ENCODE assay signal across 10 cellular contexts in genomic region chr20:41049451-41049850, GRCh38. TPM values are rescaled to one million over a fixed set of nuclear protein-coding genes. Genes with fewer than 3 reads are reported as not detected.
A peak's percentile ranks its signal among the peaks of the same experiment; 100 is the strongest.
DNase-seq lines count a peak whose midpoint lies in the region; ATAC-seq and TF ChIP-seq lines count a peak whose summit lies in the region.
"Had no signal": no experiment of that assay in that cellular context is flagged by ENCODE, and none has a peak within 500 bp of the region (broad histone marks: within the 10 kb centered on the region; RNA-seq: fewer than 3 reads in every experiment).

No MANE protein-coding gene starts in this region.

- CTCF ChIA-PET in CD4-positive, alpha-beta memory T cell (lab: Charles Lee; ENCODE audit: partially characterized antibody) = interaction anchor here (0.8 to 1.6 kb wide), 2 partner anchors 59 to 61 kb away, joined by 3 to 6 read pairs; no protein-coding TSS in a partner anchor
- CTCF ChIA-PET in naive thymus-derived CD4-positive, alpha-beta T cell (lab: Charles Lee) = interaction anchor here (0.6 kb wide), 1 partner anchor 31 kb away, joined by 3 read pairs; no protein-coding TSS in a partner anchor

- H3K27ac Mint-ChIP-seq in CD4-positive, alpha-beta memory T cell = peak overlapping the region in 5 of 7 donors; percentile 3 to 96 (median 73)
- peak overlapping the region; percentile 35 for H3K27ac Mint-ChIP-seq in activated T-helper 1 cell treated with anti-CD3 and anti-CD28 coated beads, Interleukin-12 subunit alpha, Interleukin-12 subunit beta, Interleukin-2, Interleukin-4 antibody, amounts not matched to agents 30 ng/mL and 10 ng/mL and 1 ng/mL, durations not matched to agents 14 hours and 24 hours and 36 hours
- peak overlapping the region in 7 of 9 donors; percentile 39 to 88 (median 80) for H3K27ac Mint-ChIP-seq in naive thymus-derived CD4-positive, alpha-beta T cell

- no peaks in the 10 kb centered on the region for H3K27me3 Mint-ChIP-seq in CD4-positive, alpha-beta memory T cell
- no peaks in the 10 kb centered on the region for H3K27me3 Mint-ChIP-seq in activated T-helper 1 cell treated with anti-CD3 and anti-CD28 coated beads, Interleukin-12 subunit alpha, Interleukin-12 subunit beta, Interleukin-2, Interleukin-4 antibody, amounts not matched to agents 30 ng/mL and 10 ng/mL and 1 ng/mL, durations not matched to agents 14 hours and 24 hours and 36 hours (ENCODE audit: insufficient read depth)
- no peaks in the 10 kb centered on the region for H3K27me3 Mint-ChIP-seq in naive thymus-derived CD4-positive, alpha-beta T cell

- TF ChIP-seq POLR2A in ovary (IDR thresholded peaks at IDR 0.05) = no peak

- H3K27ac ChIP-seq in CD4-positive, alpha-beta memory T cell (ENCODE audit: low read depth, low read length) = no peak overlapping the region
- H3K27ac ChIP-seq in HUES6 (ENCODE audit: low read depth, low read length) = peak overlapping the region; percentile 7; the same call in 1 of the 2 replicates
- H3K27ac ChIP-seq in naive thymus-derived CD4-positive, alpha-beta T cell (ENCODE audit: low read depth, low read length) = no peak overlapping the region
- no peak overlapping the region for H3K27ac ChIP-seq in ovary

- WGBS in ovary, 3 donors = 38 to 57% (median 51%) methylated on average over 3 of the region's 3 CpGs

- H3K9ac ChIP-seq in HUES6 (ENCODE audit: low read length) = no peak overlapping the region

- H3K36me3 Mint-ChIP-seq in CD4-positive, alpha-beta memory T cell = peaks cover 0 to 1% of the 10 kb centered on the region in 2 donors
- peaks cover 21% of the 10 kb centered on the region for H3K36me3 Mint-ChIP-seq in activated T-helper 1 cell treated with anti-CD3 and anti-CD28 coated beads, Interleukin-12 subunit alpha, Interleukin-12 subunit beta, Interleukin-2, Interleukin-4 antibody, amounts not matched to agents 30 ng/mL and 10 ng/mL and 1 ng/mL, durations not matched to agents 14 hours and 24 hours and 36 hours (ENCODE audit: low read depth)
- H3K36me3 Mint-ChIP-seq in naive thymus-derived CD4-positive, alpha-beta T cell = peaks cover 0 to 21% (median 5%) of the 10 kb centered on the region in 5 donors

- peaks cover 76% of the 10 kb centered on the region for H3K4me1 ChIP-seq in CD4-positive, alpha-beta memory T cell (ENCODE audit: insufficient read depth, low read length)
- peaks cover 80% of the 10 kb centered on the region for H3K4me1 ChIP-seq in HUES6 (ENCODE audit: control insufficient read depth, insufficient read depth, low read length)
- H3K4me1 ChIP-seq in naive thymus-derived CD4-positive, alpha-beta T cell (ENCODE audit: control insufficient read depth in 2 of 2, insufficient read depth in 2 of 2, low read length in 2 of 2) = peaks cover 43 to 67% of the 10 kb centered on the region in 2 donors
- H3K4me1 ChIP-seq in ovary (ENCODE audit: insufficient read depth) = peaks cover 24% of the 10 kb centered on the region

- peak overlapping the region in 1 of 2 donors; percentile 0 for H3K4me3 ChIP-seq in CD4-positive, alpha-beta memory T cell (ENCODE audit: low read length in 2 of 2)
- no peak overlapping the region for H3K4me3 ChIP-seq in HUES6 (ENCODE audit: low read depth, low read length)
- H3K4me3 ChIP-seq in naive thymus-derived CD4-positive, alpha-beta T cell (ENCODE audit: low read length) = peak overlapping the region; percentile 14
- H3K4me3 ChIP-seq in ovary = no peak overlapping the region

- H3K4me3 Mint-ChIP-seq in CD4-positive, alpha-beta memory T cell = peak overlapping the region in 6 of 8 donors; percentile 38 to 92 (median 68)
- H3K4me3 Mint-ChIP-seq in activated T-helper 1 cell treated with anti-CD3 and anti-CD28 coated beads, Interleukin-12 subunit alpha, Interleukin-12 subunit beta, Interleukin-2, Interleukin-4 antibody, amounts not matched to agents 30 ng/mL and 10 ng/mL and 1 ng/mL, durations not matched to agents 14 hours and 24 hours and 36 hours = peak overlapping the region; percentile 62
- H3K4me3 Mint-ChIP-seq in naive thymus-derived CD4-positive, alpha-beta T cell = peak overlapping the region; percentile 22 to 93 (median 82)

- no peak for DNase-seq in CD4-positive, alpha-beta memory T cell
- DNase-seq in activated T-helper 1 cell treated with anti-CD3 and anti-CD28 coated beads, Interleukin-12 subunit alpha, Interleukin-12 subunit beta, Interleukin-2, Interleukin-4 antibody, amounts not matched to agents 30 ng/mL and 10 ng/mL and 1 ng/mL, durations not matched to agents 14 hours and 24 hours and 36 hours (ENCODE audit: low spot score) = no peak
- DNase-seq in naive thymus-derived CD4-positive, alpha-beta T cell = no peak
- DNase-seq in ovary (no peak), mesenteric fat pad (ENCODE audit: low spot score) (no peak), NCI-H1105 (lab: John Stamatoyannopoulos, UW) (no peak)
- DNase-seq: NCI-H1417 treated with DMSO at 0.1 percent for 48 hours, PC-3 had no signal

- TF ChIP-seq EP300 in ovary (IDR thresholded peaks at IDR 0.05) = no peak

- POLR2A ChIA-PET in CD4-positive, alpha-beta memory T cell (lab: Charles Lee; ENCODE audit: partially characterized antibody) = interaction anchor here (5.2 kb wide), 1 partner anchor 18 kb away, joined by 34 read pairs; the partner anchor contains the start of gene TOP1
- POLR2A ChIA-PET in naive thymus-derived CD4-positive, alpha-beta T cell (lab: Charles Lee) = interaction anchor here (0.8 to 4.5 kb wide), 7 partner anchors 8 to 25 kb away, joined by 3 to 17 read pairs (median 3); partner anchors contain the start of gene TOP1

- no peaks in the 10 kb centered on the region for H3K27me3 ChIP-seq in CD4-positive, alpha-beta memory T cell (ENCODE audit: insufficient read depth, low read length)
- no peaks in the 10 kb centered on the region for H3K27me3 ChIP-seq in HUES6 (ENCODE audit: control insufficient read depth, insufficient read depth, low read length)
- no peaks in the 10 kb centered on the region for H3K27me3 ChIP-seq in naive thymus-derived CD4-positive, alpha-beta T cell (ENCODE audit: control insufficient read depth in 2 of 2, insufficient read depth in 2 of 2, low read length in 2 of 2)
- no peaks in the 10 kb centered on the region for H3K27me3 ChIP-seq in ovary

- ATAC-seq in naive thymus-derived CD4-positive, alpha-beta T cell = no peak
- no peak for ATAC-seq in GM21528 (IDR thresholded peaks at IDR 0.05; ENCODE audit: low FRiP score, unreplicated experiment)
- ATAC-seq: PC-3 had no signal

- intact Hi-C loops in CD4-positive, alpha-beta memory T cell (cut with micrococcal nuclease) = loop anchor here (2.0 kb wide), 2 partner anchors 37 to 47 kb away; no protein-coding TSS in a partner anchor
- intact Hi-C loops in activated T-helper 1 cell treated with anti-CD3 and anti-CD28 coated beads, Interleukin-12 subunit alpha, Interleukin-12 subunit beta, Interleukin-2, Interleukin-4 antibody, amounts not matched to agents 30 ng/mL and 10 ng/mL and 1 ng/mL, durations not matched to agents 14 hours and 24 hours and 36 hours (cut with micrococcal nuclease) = loop anchor here (2.0 kb wide), 1 partner anchor 59 kb away; no protein-coding TSS in a partner anchor
- intact Hi-C loops in naive thymus-derived CD4-positive, alpha-beta T cell (cut with micrococcal nuclease) = loop anchor here (2.0 to 5.0 kb wide), 5 partner anchors 38 to 278 kb away; partner anchors contain the start of gene ZHX3 (in 1 of the 2)
- intact Hi-C loops in ovary (cut with DNase I) = no loop called here

- no peaks in the 10 kb centered on the region for H3K9me3 Mint-ChIP-seq in CD4-positive, alpha-beta memory T cell
- peaks cover 8% of the 10 kb centered on the region for H3K9me3 Mint-ChIP-seq in activated T-helper 1 cell treated with anti-CD3 and anti-CD28 coated beads, Interleukin-12 subunit alpha, Interleukin-12 subunit beta, Interleukin-2, Interleukin-4 antibody, amounts not matched to agents 30 ng/mL and 10 ng/mL and 1 ng/mL, durations not matched to agents 14 hours and 24 hours and 36 hours
- H3K9me3 Mint-ChIP-seq in naive thymus-derived CD4-positive, alpha-beta T cell = peaks cover 0 to 2% (median 0%) of the 10 kb centered on the region in 11 donors

- H3K36me3 ChIP-seq in CD4-positive, alpha-beta memory T cell (ENCODE audit: insufficient read depth, low read length) = no peaks in the 10 kb centered on the region
- no peaks in the 10 kb centered on the region for H3K36me3 ChIP-seq in HUES6 (ENCODE audit: control insufficient read depth, insufficient read depth, low read length)
- H3K36me3 ChIP-seq in naive thymus-derived CD4-positive, alpha-beta T cell (ENCODE audit: control insufficient read depth in 2 of 3, insufficient read depth in 3 of 3, low read length in 3 of 3) = no peaks in the 10 kb centered on the region
- H3K36me3 ChIP-seq in ovary = no peaks in the 10 kb centered on the region

- H3K9me3 ChIP-seq in CD4-positive, alpha-beta memory T cell (ENCODE audit: control insufficient read depth in 1 of 2, low read length in 2 of 2) = no peaks in the 10 kb centered on the region
- no peaks in the 10 kb centered on the region for H3K9me3 ChIP-seq in HUES6 (ENCODE audit: control insufficient read depth, insufficient read depth, low read depth, low read length)
- no peaks in the 10 kb centered on the region for H3K9me3 ChIP-seq in naive thymus-derived CD4-positive, alpha-beta T cell (ENCODE audit: control insufficient read depth in 2 of 3, low read length in 3 of 3)
- H3K9me3 ChIP-seq in ovary = no peaks in the 10 kb centered on the region

- H3K4me1 Mint-ChIP-seq in CD4-positive, alpha-beta memory T cell = peaks cover 74 to 99% (median 86%) of the 10 kb centered on the region in 4 donors
- peaks cover 94% of the 10 kb centered on the region for H3K4me1 Mint-ChIP-seq in activated T-helper 1 cell treated with anti-CD3 and anti-CD28 coated beads, Interleukin-12 subunit alpha, Interleukin-12 subunit beta, Interleukin-2, Interleukin-4 antibody, amounts not matched to agents 30 ng/mL and 10 ng/mL and 1 ng/mL, durations not matched to agents 14 hours and 24 hours and 36 hours (ENCODE audit: low read depth)
- peaks cover 75 to 99% (median 94%) of the 10 kb centered on the region in 7 donors for H3K4me1 Mint-ChIP-seq in naive thymus-derived CD4-positive, alpha-beta T cell

- no peak for TF ChIP-seq CTCF in ovary (IDR thresholded peaks at IDR 0.05)

RNA-seq across cellular contexts. Expression of gene TOP1, which starts 20.8 kb away (rescaled TPM):
- total RNA-seq in CD4-positive, alpha-beta memory T cell = 10 to 100 TPM; 44.4 to 47.5 TPM
- 10 to 100 TPM in 1 of 2 donors, 1 to 10 TPM in 1; 3.8 to 15.5 TPM for polyA plus RNA-seq in CD4-positive, alpha-beta memory T cell
- 120 and 123 TPM in 2 replicates for total RNA-seq in activated T-helper 1 cell treated with anti-CD3 and anti-CD28 coated beads, Interleukin-12 subunit alpha, Interleukin-12 subunit beta, Interleukin-2, Interleukin-4 antibody, amounts not matched to agents 30 ng/mL and 10 ng/mL and 1 ng/mL, durations not matched to agents 14 hours and 24 hours and 36 hours
- 10 to 100 TPM; 32.0 to 82.8 (median 43.4) TPM for total RNA-seq in naive thymus-derived CD4-positive, alpha-beta T cell
- 10 to 100 TPM; 10.2 to 13.6 TPM for polyA plus RNA-seq in naive thymus-derived CD4-positive, alpha-beta T cell
- 10 to 100 TPM; 24.8 to 41.8 (median 35.6) TPM for total RNA-seq in ovary
- 10 to 100 TPM; 20.9 to 48.4 TPM for polyA plus RNA-seq in ovary
- 42.4 TPM for total RNA-seq in mesenteric fat pad

Comparison
In these comparisons a context has a peak if more than half of its experiments do, and no peak if none do; other contexts are left out.
1. intact Hi-C loops: an anchor here in CD4-positive, alpha-beta memory T cell (2.0 kb wide), activated T-helper 1 cell treated with anti-CD3 and anti-CD28 coated beads, Interleukin-12 subunit alpha, Interleukin-12 subunit beta, Interleukin-2, Interleukin-4 antibody, amounts not matched to agents 30 ng/mL and 10 ng/mL and 1 ng/mL, durations not matched to agents 14 hours and 24 hours and 36 hours (2.0 kb wide) and naive thymus-derived CD4-positive, alpha-beta T cell (2.0 to 5.0 kb wide); none called in ovary.